ENCODE assay signal across 17 cellular contexts in genomic region chr19:16509141-16510061, GRCh38. TPM values are rescaled to one million over a fixed set of nuclear protein-coding genes. Genes with fewer than 3 reads are reported as not detected.
A peak's percentile ranks its signal among the peaks of the same experiment; 100 is the strongest.
DNase-seq lines count a peak whose midpoint lies in the region; ATAC-seq and TF ChIP-seq lines count a peak whose summit lies in the region.
"Had no signal": no experiment of that assay in that cellular context is flagged by ENCODE, and none has a peak within 500 bp of the region (broad histone marks: within the 10 kb centered on the region; RNA-seq: fewer than 3 reads in every experiment).

No MANE protein-coding gene starts in this region.

- DNase-seq in H7 (peak; percentile 21), cerebellar cortex (ENCODE audit: low spot score) (peak; percentile 30), left cardiac atrium (peak; percentile 57), pons (ENCODE audit: low spot score) (peak; percentile 79), UCSD-AML1 (lab: John Stamatoyannopoulos, UW; ENCODE audit: unreplicated experiment) (no peak), SKM-1 treated with dmso at 0.1 percent for 144 hours (lab: John Stamatoyannopoulos, UW; ENCODE audit: unreplicated experiment) (no peak), MM.1S (no peak)
- DNase-seq: activated CD4-positive, alpha-beta T cell treated with anti-CD3 and anti-CD28 coated beads, Interleukin-2, amount 10 ng/mL, durations not matched to agents 24 days and 14 days; activated T-cell treated with anti-CD3 and anti-CD28 coated beads, Interleukin-2, amount 50 U/mL, for 48 hours; effector CD4-positive, alpha-beta T cell; NCI-H1417 treated with DMSO at 0.1 percent for 48 hours; OCI-M1; stimulated activated CD4-positive, alpha-beta T cell treated with anti-CD3 and anti-CD28 coated beads, Interleukin-12 subunit alpha, Interleukin-12 subunit beta, amount 100 ng/mL, for 4 hours; T-helper 1 cell had no signal

- H3K4me2 ChIP-seq in MM.1S (ENCODE audit: low read depth, low read length): no peak overlapping the region

- ATAC-seq in left cardiac atrium (peak; percentile 76 to 86), HG03439 (IDR thresholded peaks at IDR 0.05; ENCODE audit: unreplicated experiment) (no peak)

- no peak overlapping the region for H3K9ac ChIP-seq in MM.1S (ENCODE audit: low read length)

- H3K27me3 ChIP-seq in H7 (ENCODE audit: control insufficient read depth, insufficient read depth, low read length) (no peaks in the 10 kb centered on the region), MM.1S (replicated peaks; ENCODE audit: insufficient read depth, low read length) (no peaks in the 10 kb centered on the region)
- H3K27me3 ChIP-seq: neutrophil had no signal

- no peaks in the 10 kb centered on the region for H3K9me2 ChIP-seq in MM.1S (replicated peaks; ENCODE audit: insufficient read depth, low read length)

- intact Hi-C loops in left cardiac atrium (cut with DNase I): no loop called here

- TF ChIP-seq CTCF in MM.1S (IDR thresholded peaks at IDR 0.05; ENCODE audit: low read length): no peak

- H3K4me1 ChIP-seq in MM.1S (ENCODE audit: low read length): no peaks in the 10 kb centered on the region

- H3F3A ChIP-seq in MM.1S (ENCODE audit: insufficient read depth, low read length): no peaks in the 10 kb centered on the region

- H2AFZ ChIP-seq in MM.1S (ENCODE audit: low read length): no peak overlapping the region

- H3K4me3 ChIP-seq in H7 (ENCODE audit: insufficient read depth, low read depth, low read length): no peak overlapping the region
- no peak overlapping the region for H3K4me3 ChIP-seq in MM.1S (ENCODE audit: low read length)

- H3K36me3 ChIP-seq in H7 (replicated peaks; ENCODE audit: control insufficient read depth, insufficient read depth, low read length) (0 out of 2 replicates have a peak, but pooled peaks cover 2% of the 10 kb centered on the region), MM.1S (replicated peaks; ENCODE audit: insufficient read depth, low read length) (no peaks in the 10 kb centered on the region)
- H3K36me3 ChIP-seq: neutrophil had no signal

- no peak overlapping the region for H3K27ac ChIP-seq in MM.1S (ENCODE audit: low read length)
- H3K27ac ChIP-seq: neutrophil had no signal

- no peaks in the 10 kb centered on the region for H3K79me2 ChIP-seq in MM.1S (ENCODE audit: low read length)

- H4K20me1 ChIP-seq in MM.1S (ENCODE audit: insufficient read depth, low read length): no peaks in the 10 kb centered on the region

- no peaks in the 10 kb centered on the region for H3K9me3 ChIP-seq in MM.1S (replicated peaks; ENCODE audit: insufficient read depth, low read length)
- H3K9me3 ChIP-seq: neutrophil had no signal

RNA-seq across cellular contexts. Expression of gene C19orf44, which starts 13.2 kb away (rescaled TPM):
- 3.6 and 4.7 TPM in 2 replicates for total RNA-seq in H7 (2014; rRNA removed; shearing (Covaris generic))
- total RNA-seq in left cardiac atrium: 1 to 10 TPM; 2.4 to 3.8 TPM

RNA-seq across cellular contexts. Expression of gene CALR3, which starts 13.4 kb away (rescaled TPM):
- total RNA-seq in H7 (2014; rRNA removed; shearing (Covaris generic)): 0.52 and 0.97 TPM in 2 replicates
- not detected for total RNA-seq in left cardiac atrium
- total RNA-seq: activated CD4-positive, alpha-beta T cell treated with anti-CD3 and anti-CD28 coated beads, Interleukin-2, amount 10 ng/mL, durations not matched to agents 24 days and 14 days; lower leg skin had no signal

RNA-seq across cellular contexts. Expression of gene CHERP, which starts 32.8 kb away (rescaled TPM):
- total RNA-seq in H7 (2014; rRNA removed; shearing (Covaris generic)): 14.3 and 17.1 TPM in 2 replicates
- 10 to 100 TPM; 20.1 to 25.4 TPM for total RNA-seq in left cardiac atrium

RNA-seq across cellular contexts. Expression of gene EPS15L1, which starts 37.6 kb away (rescaled TPM):
- total RNA-seq in H7 (2014; rRNA removed; shearing (Covaris generic)): 12.3 and 13.1 TPM in 2 replicates
- 10 to 100 TPM; 59.9 to 67.4 TPM for total RNA-seq in left cardiac atrium

Comparison
In these comparisons a context has a peak if more than half of its experiments do, and no peak if none do; other contexts are left out.
1. DNase-seq: peak in H7 (single experiment), cerebellar cortex (single experiment), left cardiac atrium (single experiment) and pons (single experiment); none in UCSD-AML1 (single experiment), SKM-1 treated with dmso at 0.1 percent for 144 hours (single experiment) and MM.1S (single experiment).